In the genomic region with DNA sequence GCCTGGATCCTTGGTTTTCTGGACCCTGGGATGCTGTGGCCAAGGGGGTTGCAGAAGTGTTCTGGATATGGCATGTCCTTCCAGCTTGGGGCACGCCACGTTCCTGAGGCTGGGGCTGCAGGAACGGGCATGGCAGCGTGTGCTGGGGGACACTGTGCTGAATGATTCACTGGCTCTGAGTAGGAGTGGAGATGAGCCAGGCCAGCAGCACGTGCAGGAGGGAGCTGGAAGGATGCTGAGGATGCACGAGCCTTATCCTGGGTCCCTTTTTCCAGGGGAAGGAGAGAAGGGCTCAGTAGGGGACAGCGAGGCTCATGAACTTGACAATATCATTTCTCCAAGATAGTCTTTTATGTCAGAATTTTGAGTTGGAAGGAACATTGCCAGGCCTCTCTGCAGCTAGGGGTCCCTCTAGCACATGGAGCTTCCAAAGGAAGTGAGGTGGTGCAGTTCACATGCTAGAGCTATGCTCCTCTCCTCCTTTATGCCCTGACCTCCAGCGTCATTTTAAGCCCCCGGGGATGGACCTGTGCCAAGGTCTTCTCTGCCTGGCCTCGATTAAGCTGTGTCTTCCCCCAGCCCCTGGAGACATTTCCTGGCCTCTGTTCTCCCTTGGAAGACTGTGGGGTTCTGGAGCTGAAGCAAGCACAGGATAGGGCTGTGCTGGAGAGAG, we compare ENCODE assay signal across 14 cellular contexts.
DNase-seq lines count a peak whose midpoint lies in the region; ATAC-seq and TF ChIP-seq lines count a peak whose summit lies in the region.
"Had no signal": no experiment of that assay in that cellular context is flagged by ENCODE, and none has a peak within 500 bp of the region (broad histone marks: within the 10 kb centered on the region; RNA-seq: fewer than 3 reads in every experiment).

No MANE protein-coding gene starts in this region.

- no peaks in the 10 kb centered on the region for H3K36me3 Mint-ChIP-seq in neural progenitor cell

- H3K9ac ChIP-seq in GM23248 (no peak overlapping the region), neural progenitor cell (no peak overlapping the region)

- WGBS in GM23248 (ENCODE audit: low coverage in 1 of 2, low lambda C conversion rate in 2 of 2, missing lambda C conversion rate in 2 of 2), 2 experiments, result 16 to 20% methylated on average over 10 of the region's 10 CpGs

- peak; percentile 64 for DNase-seq in GM23248
- peak; percentile 19 for DNase-seq in NCI-H69 (lab: John Stamatoyannopoulos, UW)
- DNase-seq in choroid plexus epithelial cell (ENCODE audit: low read depth), result peak; percentile 23
- DNase-seq in neural progenitor cell (ENCODE audit: low spot score), result no peak
- no peak for DNase-seq in DMS153 treated with DMSO at 0.1 percent for 48 hours (lab: John Stamatoyannopoulos, UW; ENCODE audit: unreplicated experiment)
- no peak for DNase-seq in germinal center (ENCODE audit: low spot score)
- DNase-seq: activated CD4-positive, alpha-beta T cell treated with anti-CD3 and anti-CD28 coated beads for 1 hour; activated CD8-positive, alpha-beta memory T cell treated with anti-CD3 and anti-CD28 coated beads, Interleukin-2, amount 50 U/mL, for 48 hours; MM.1S; trophoblast cell had no signal

- H4K20me1 ChIP-seq in GM23248 (ENCODE audit: insufficient read depth) (no peaks in the 10 kb centered on the region), neural progenitor cell (ENCODE audit: low read depth) (no peaks in the 10 kb centered on the region)

- H3K27me3 ChIP-seq in GM23248 (replicated peaks; ENCODE audit: insufficient read depth) (no peaks in the 10 kb centered on the region), neural progenitor cell (no peaks in the 10 kb centered on the region)
- H3K27me3 ChIP-seq: breast epithelium had no signal

- peak; percentile 54 for TF ChIP-seq CTCF in choroid plexus epithelial cell (conservative IDR thresholded peaks at IDR 0.05; ENCODE audit: low read depth, low read length)
- TF ChIP-seq CTCF in neural progenitor cell (IDR thresholded peaks at IDR 0.05), result no peak

- no peak overlapping the region for H3K4me3 ChIP-seq in GM23248
- no peak overlapping the region for H3K4me3 ChIP-seq in choroid plexus epithelial cell (ENCODE audit: low read depth, low read length)
- H3K4me3 ChIP-seq in neural progenitor cell, result no peak overlapping the region
- H3K4me3 ChIP-seq: breast epithelium had no signal

- peaks cover 25% of the 10 kb centered on the region for H3K4me1 Mint-ChIP-seq in neural progenitor cell
- H3K4me1 Mint-ChIP-seq: activated naive CD4-positive, alpha-beta T cell treated with anti-CD3 and anti-CD28 coated beads, Interleukin-2, amount 50 U/mL, for 24 hours had no signal

- H3K9me3 ChIP-seq in GM23248 (ENCODE audit: low read depth), result no peaks in the 10 kb centered on the region
- H3K9me3 ChIP-seq in neural progenitor cell (ENCODE audit: low read depth), result no peaks in the 10 kb centered on the region
- H3K9me3 ChIP-seq: breast epithelium had no signal

- H3K4me2 ChIP-seq in GM23248 (ENCODE audit: unreplicated experiment) (no peak overlapping the region), neural progenitor cell (no peak overlapping the region)

- H3K27me3 Mint-ChIP-seq in neural progenitor cell (ENCODE audit: insufficient read depth, low read depth), result peaks cover 5% of the 10 kb centered on the region
- H3K27me3 Mint-ChIP-seq: activated naive CD4-positive, alpha-beta T cell treated with anti-CD3 and anti-CD28 coated beads, Interleukin-2, amount 50 U/mL, for 24 hours had no signal

- H3K27ac Mint-ChIP-seq in neural progenitor cell, result peak overlapping the region; percentile 69
- H3K27ac Mint-ChIP-seq: activated naive CD4-positive, alpha-beta T cell treated with anti-CD3 and anti-CD28 coated beads, Interleukin-2, amount 50 U/mL, for 24 hours; T-helper 1 cell treated with Interleukin-12 subunit alpha and Interleukin-12 subunit beta and Interleukin-4 antibody, amounts not matched to agents 30 μg/mL and 1 μg/mL, for 36 hours had no signal

- no peak for ATAC-seq in GM18858 (IDR thresholded peaks at IDR 0.05; ENCODE audit: unreplicated experiment)

- H3K9me2 ChIP-seq in GM23248 (ENCODE audit: insufficient read depth), result no peaks in the 10 kb centered on the region

- H3K36me3 ChIP-seq in GM23248 (ENCODE audit: low read depth), result no peaks in the 10 kb centered on the region
- H3K36me3 ChIP-seq in neural progenitor cell, result no peaks in the 10 kb centered on the region
- H3K36me3 ChIP-seq: breast epithelium had no signal

- no peaks in the 10 kb centered on the region for H3K79me2 ChIP-seq in GM23248 (ENCODE audit: insufficient read depth)
- no peaks in the 10 kb centered on the region for H3K79me2 ChIP-seq in neural progenitor cell (ENCODE audit: low read depth)

- H3F3A ChIP-seq in GM23248 (ENCODE audit: insufficient read depth) (no peaks in the 10 kb centered on the region), neural progenitor cell (ENCODE audit: low read depth) (no peaks in the 10 kb centered on the region)

- H3K4me1 ChIP-seq in GM23248 (ENCODE audit: insufficient read depth) (no peaks in the 10 kb centered on the region), neural progenitor cell (peaks cover 20% of the 10 kb centered on the region)
- H3K4me1 ChIP-seq: breast epithelium had no signal

- H2AFZ ChIP-seq in GM23248 (no peak overlapping the region), neural progenitor cell (replicated peaks) (no peak overlapping the region)

- no peak overlapping the region for H3K27ac ChIP-seq in GM23248
- no peak overlapping the region for H3K27ac ChIP-seq in neural progenitor cell
- H3K27ac ChIP-seq: breast epithelium had no signal

- H3K9me3 Mint-ChIP-seq in neural progenitor cell, result no peaks in the 10 kb centered on the region
- H3K9me3 Mint-ChIP-seq: activated naive CD4-positive, alpha-beta T cell treated with anti-CD3 and anti-CD28 coated beads, Interleukin-2, amount 50 U/mL, for 24 hours; T-helper 1 cell treated with Interleukin-12 subunit alpha and Interleukin-12 subunit beta and Interleukin-4 antibody, amounts not matched to agents 30 μg/mL and 1 μg/mL, for 36 hours had no signal

- in situ Hi-C loops in GM23248 (cut with MboI), result no loop called here

- no peak overlapping the region for H3K4me3 Mint-ChIP-seq in neural progenitor cell
- H3K4me3 Mint-ChIP-seq: activated naive CD4-positive, alpha-beta T cell treated with anti-CD3 and anti-CD28 coated beads, Interleukin-2, amount 50 U/mL, for 24 hours; T-helper 1 cell treated with Interleukin-12 subunit alpha and Interleukin-12 subunit beta and Interleukin-4 antibody, amounts not matched to agents 30 μg/mL and 1 μg/mL, for 36 hours had no signal

Comparison
In these comparisons a context has a peak if more than half of its experiments do, and no peak if none do; other contexts are left out.
1. DNase-seq: peak in GM23248 (single experiment), NCI-H69 (single experiment) and choroid plexus epithelial cell (single experiment); none in neural progenitor cell (single experiment), DMS153 treated with DMSO at 0.1 percent for 48 hours (single experiment) and germinal center (single experiment).